Comparison of ENCODE assay signal across 14 cellular contexts in genomic region chr10:72031706-72032105, GRCh38. TPM values are rescaled to one million over a fixed set of nuclear protein-coding genes. Genes with fewer than 3 reads are reported as not detected.
A peak's percentile ranks its signal among the peaks of the same experiment; 100 is the strongest.
DNase-seq lines count a peak whose midpoint lies in the region; ATAC-seq and TF ChIP-seq lines count a peak whose summit lies in the region.
"Had no signal": no experiment of that assay in that cellular context is flagged by ENCODE, and none has a peak within 500 bp of the region (broad histone marks: within the 10 kb centered on the region; RNA-seq: fewer than 3 reads in every experiment).

No MANE protein-coding gene starts in this region.

- intact Hi-C loops in right cardiac atrium (cut with DNase I) = loop anchor here in 1 of 4 donors (5.0 kb wide), 1 partner anchor 69 kb away; the partner anchor contains the start of gene CHST3
- intact Hi-C loops in Right ventricle myocardium superior (cut with DNase I) = no loop called here
- intact Hi-C loops in prostate gland (cut with DNase I) = no loop called here

- WGBS in right cardiac atrium = 94% methylated on average over 10 of the region's 10 CpGs
- WGBS in hepatocyte (ENCODE audit: low lambda C conversion rate, missing lambda C conversion rate) = 92% methylated on average over 10 of the region's 10 CpGs
- 91% methylated on average over 10 of the region's 10 CpGs for WGBS in prostate gland

- H3K4me3 ChIP-seq in right cardiac atrium (ENCODE audit: low read length) = no peak overlapping the region
- no peak overlapping the region for H3K4me3 ChIP-seq in hepatocyte
- H3K4me3 ChIP-seq in prostate gland = no peak overlapping the region

- H4K20me1 ChIP-seq in hepatocyte (ENCODE audit: insufficient read depth, poor library complexity, severe bottlenecking) = no peaks in the 10 kb centered on the region

- H3K9me3 ChIP-seq in right cardiac atrium (ENCODE audit: control insufficient read depth, low read length) (no peaks in the 10 kb centered on the region), hepatocyte (ENCODE audit: low read depth) (no peaks in the 10 kb centered on the region), prostate gland (no peaks in the 10 kb centered on the region)
- H3K9me3 ChIP-seq: BE2C had no signal

- peaks cover 10% of the 10 kb centered on the region for H3K4me1 ChIP-seq in right cardiac atrium (ENCODE audit: control insufficient read depth, insufficient read depth, low read length)
- peaks cover 32% of the 10 kb centered on the region for H3K4me1 ChIP-seq in hepatocyte (ENCODE audit: insufficient read depth)
- no peaks in the 10 kb centered on the region for H3K4me1 ChIP-seq in prostate gland (replicated peaks)
- H3K4me1 ChIP-seq: BE2C had no signal

- no peak for ATAC-seq in right cardiac atrium
- no peak for ATAC-seq in Right ventricle myocardium superior (ENCODE audit: poor library complexity)
- ATAC-seq in GM18498 (IDR thresholded peaks at IDR 0.05; ENCODE audit: unreplicated experiment) = no peak
- no peak for ATAC-seq in HG02884 (IDR thresholded peaks at IDR 0.05; ENCODE audit: unreplicated experiment)

- H3K27ac ChIP-seq in right cardiac atrium (ENCODE audit: low read length) (peak overlapping the region; percentile 73), hepatocyte (peak overlapping the region; percentile 76), prostate gland (peak overlapping the region; percentile 48 to 51)
- H3K27ac ChIP-seq: C4-2B had no signal

- TF ChIP-seq POLR2A in prostate gland (IDR thresholded peaks at IDR 0.05) = no peak

- no peaks in the 10 kb centered on the region for H3K9me2 ChIP-seq in hepatocyte (replicated peaks; ENCODE audit: insufficient read depth)

- DNase-seq in right cardiac atrium (no peak), Right ventricle myocardium superior (no peak), hepatocyte (ENCODE audit: low spot score) (no peak), prostate gland (ENCODE audit: low spot score) (no peak), RPMI8226 (no peak)
- DNase-seq: BE2C; CD4-positive, alpha-beta memory T cell; DND-41; GDM1; GOT3; H9 had no signal

- H3K27me3 ChIP-seq in right cardiac atrium (ENCODE audit: control insufficient read depth, insufficient read depth) (no peaks in the 10 kb centered on the region), hepatocyte (no peaks in the 10 kb centered on the region), prostate gland (replicated peaks; ENCODE audit: insufficient read depth) (no peaks in the 10 kb centered on the region)
- H3K27me3 ChIP-seq: BE2C had no signal

- TF ChIP-seq CTCF in hepatocyte (IDR thresholded peaks at IDR 0.05; ENCODE audit: poor library complexity) (no peak), prostate gland (IDR thresholded peaks at IDR 0.05) (no peak)

- no peak overlapping the region for H3K4me2 ChIP-seq in hepatocyte

- no peak overlapping the region for H2AFZ ChIP-seq in hepatocyte

- H3K36me3 ChIP-seq in hepatocyte (replicated peaks; ENCODE audit: insufficient read depth, low read depth) (no peaks in the 10 kb centered on the region), prostate gland (no peaks in the 10 kb centered on the region)
- H3K36me3 ChIP-seq: BE2C had no signal

- H3K79me2 ChIP-seq in hepatocyte = no peaks in the 10 kb centered on the region

RNA-seq across cellular contexts. Expression of gene SPOCK2, which starts 56.6 kb away (rescaled TPM):
- total RNA-seq in right cardiac atrium (10 to 100 TPM in 1 of 4 donors, 1 to 10 TPM in 3; 4.9 to 10.9 (median 6.9) TPM), Right ventricle myocardium superior (9.6 TPM), hepatocyte (3.0 and 3.2 TPM in 2 replicates), prostate gland (100 to 1,000 TPM in 1 of 2 donors, 1 to 10 TPM in 1; 5.1 to 163 TPM)
- polyA plus RNA-seq in right cardiac atrium (12.8 TPM), hepatocyte (3.1 and 5.2 TPM in 2 replicates)
